ENCODE assay signal across 11 cellular contexts in the genomic region with DNA sequence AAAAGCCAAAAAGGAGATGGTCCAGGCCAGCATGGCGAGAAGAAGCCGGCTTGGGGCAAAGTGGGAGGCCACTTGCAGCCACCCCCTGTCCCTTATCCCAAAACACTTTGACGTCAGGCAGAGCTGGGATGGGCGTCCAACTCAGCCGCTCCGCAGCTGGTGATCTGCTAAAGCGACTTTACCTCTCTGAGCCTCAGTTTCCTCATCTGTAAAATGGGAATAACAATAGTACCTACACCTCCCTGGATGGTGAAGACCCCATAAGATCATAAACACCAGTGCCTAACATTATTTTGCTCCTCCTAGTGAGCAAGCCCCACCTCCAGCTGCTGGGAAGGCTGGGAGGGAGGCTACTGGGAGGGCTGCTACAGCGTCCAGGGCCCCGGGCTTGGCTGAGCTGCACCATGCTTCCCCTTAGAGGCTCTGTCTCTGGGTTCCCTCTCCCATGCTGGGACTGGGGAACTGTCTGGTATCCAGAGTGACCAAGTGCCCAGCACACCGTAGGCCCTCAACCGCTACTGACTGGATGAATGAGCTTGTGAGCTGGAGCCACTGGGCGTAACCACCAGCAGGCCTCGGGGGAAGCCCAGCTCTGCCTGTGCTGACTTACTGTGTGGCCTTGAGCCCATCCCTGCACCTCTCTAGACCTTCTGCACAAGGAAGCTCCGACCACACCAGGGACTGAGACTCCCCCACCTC. TPM values are rescaled to one million over a fixed set of nuclear protein-coding genes. Genes with fewer than 3 reads are reported as not detected.
DNase-seq lines count a peak whose midpoint lies in the region; ATAC-seq and TF ChIP-seq lines count a peak whose summit lies in the region.
"Had no signal": no experiment of that assay in that cellular context is flagged by ENCODE, and none has a peak within 500 bp of the region (broad histone marks: within the 10 kb centered on the region; RNA-seq: fewer than 3 reads in every experiment).

No MANE protein-coding gene starts in this region.

- H3K4me3 ChIP-seq in BLaER1 (no peak overlapping the region), dorsolateral prefrontal cortex (peak overlapping the region in 2 of 59 donors; percentile 12 to 20), Karpas-422 (ENCODE audit: low read length) (no peak overlapping the region), Caco-2 (ENCODE audit: low read depth, low read length) (no peak overlapping the region)
- H3K4me3 ChIP-seq: sigmoid colon had no signal

- no peak overlapping the region for H3K27ac Mint-ChIP-seq in Caco-2 (ENCODE audit: unreplicated experiment)
- peak overlapping the region in 5 of 10 donors; percentile 1 to 72 (median 34) for H3K27ac Mint-ChIP-seq in naive thymus-derived CD8-positive, alpha-beta T cell

- peak; percentile 78 for DNase-seq in M059J (ENCODE audit: low read depth)
- DNase-seq in dorsolateral prefrontal cortex: no peak
- DNase-seq in myocyte (ENCODE audit: low read depth): peak; percentile 66
- no peak for DNase-seq in Karpas-422
- no peak for DNase-seq in Caco-2
- DNase-seq in naive thymus-derived CD8-positive, alpha-beta T cell: no peak
- DNase-seq in SHP77 (lab: John Stamatoyannopoulos, UW): no peak
- DNase-seq: AML-193, NCI-H2029 treated with DMSO at 0.1 percent for 48 hours, sigmoid colon had no signal

- H3K4me3 Mint-ChIP-seq in Caco-2 (ENCODE audit: unreplicated experiment): no peak overlapping the region
- no peak overlapping the region for H3K4me3 Mint-ChIP-seq in naive thymus-derived CD8-positive, alpha-beta T cell

- H3K36me3 Mint-ChIP-seq in Caco-2 (ENCODE audit: insufficient read depth, unreplicated experiment): peaks cover 14% of the 10 kb centered on the region
- H3K36me3 Mint-ChIP-seq in naive thymus-derived CD8-positive, alpha-beta T cell: no peaks in the 10 kb centered on the region

- no peak for ATAC-seq in naive thymus-derived CD8-positive, alpha-beta T cell

- TF ChIP-seq CTCF in dorsolateral prefrontal cortex (IDR thresholded peaks at IDR 0.05 in 54 of 56, conservative IDR thresholded peaks at IDR 0.05 in 2 of 56; ENCODE audit: low read depth in 1 of 56, partially characterized antibody in 56 of 56): no peak
- TF ChIP-seq CTCF in Caco-2 (IDR thresholded peaks at IDR 0.05; ENCODE audit: insufficient read depth in 1 of 2, low read depth in 1 of 2, low read length in 1 of 2, severe bottlenecking in 1 of 2, unreplicated experiment in 1 of 2): no peak

- peak overlapping the region; percentile 85 for H3K4me2 ChIP-seq in BLaER1
- no peak overlapping the region for H3K4me2 ChIP-seq in Karpas-422 (ENCODE audit: low read depth, low read length, poor library complexity, severe bottlenecking)

- peak overlapping the region; percentile 62; the same call in 1 of the 2 replicates for H3K9ac ChIP-seq in BLaER1
- H3K9ac ChIP-seq in Karpas-422 (ENCODE audit: low read length): no peak overlapping the region

- H3K27ac ChIP-seq in BLaER1 (peak overlapping the region; percentile 69; the same call in 1 of the 2 replicates), dorsolateral prefrontal cortex (peak overlapping the region in 55 of 59 donors; percentile 1 to 99 (median 96)), Karpas-422 (ENCODE audit: low read length) (no peak overlapping the region)

- H3K27me3 ChIP-seq in BLaER1 (no peaks in the 10 kb centered on the region), dorsolateral prefrontal cortex (no peaks in the 10 kb centered on the region), Karpas-422 (ENCODE audit: low read length) (no peaks in the 10 kb centered on the region), Caco-2 (replicated peaks; ENCODE audit: control insufficient read depth, insufficient read depth, low read length) (no peaks in the 10 kb centered on the region)
- H3K27me3 ChIP-seq: sigmoid colon had no signal

- CTCF ChIA-PET in Caco-2 (lab: Charles Lee): interaction anchor here (0.8 to 1.0 kb wide), 3 partner anchors 25 to 31 kb away, joined by 3 to 4 read pairs (median 3); no protein-coding TSS in a partner anchor

- H3K4me1 Mint-ChIP-seq in Caco-2 (ENCODE audit: low read depth, unreplicated experiment): peaks cover 29% of the 10 kb centered on the region
- peaks cover 39 to 88% (median 76%) of the 10 kb centered on the region in 4 donors for H3K4me1 Mint-ChIP-seq in naive thymus-derived CD8-positive, alpha-beta T cell

- H3K9me3 Mint-ChIP-seq in Caco-2 (ENCODE audit: unreplicated experiment): no peaks in the 10 kb centered on the region
- H3K9me3 Mint-ChIP-seq in naive thymus-derived CD8-positive, alpha-beta T cell: no peaks in the 10 kb centered on the region

- H4K20me1 ChIP-seq in BLaER1 (peaks cover 89% of the 10 kb centered on the region), Karpas-422 (ENCODE audit: insufficient read depth, low read depth, low read length) (no peaks in the 10 kb centered on the region)

- intact Hi-C loops in dorsolateral prefrontal cortex (cut with DNase I) (no loop called here), Caco-2 (cut with micrococcal nuclease; ENCODE audit: unreplicated experiment) (no loop called here)

- no peaks in the 10 kb centered on the region for H3K9me2 ChIP-seq in Karpas-422 (replicated peaks; ENCODE audit: insufficient read depth, low read length)

- no peaks in the 10 kb centered on the region for H3K79me2 ChIP-seq in Karpas-422 (ENCODE audit: low read length)

- no peaks in the 10 kb centered on the region; the same call in 1 of the 2 replicates for H3K36me3 ChIP-seq in BLaER1
- H3K36me3 ChIP-seq in Karpas-422 (ENCODE audit: insufficient read depth, low read length): no peaks in the 10 kb centered on the region
- no peaks in the 10 kb centered on the region for H3K36me3 ChIP-seq in Caco-2 (ENCODE audit: control insufficient read depth, insufficient read depth, low read length)
- H3K36me3 ChIP-seq: sigmoid colon had no signal

- POLR2A ChIA-PET in Caco-2 (lab: Charles Lee): no interaction called here
- POLR2A ChIA-PET in naive thymus-derived CD8-positive, alpha-beta T cell (lab: Charles Lee): interaction anchor here (1.6 to 25.7 kb wide), 3 partner anchors 9 to 12 kb away, joined by 8 to 430 read pairs (median 11); no protein-coding TSS in a partner anchor

- H3K27me3 Mint-ChIP-seq in Caco-2 (ENCODE audit: insufficient read depth, unreplicated experiment): no peaks in the 10 kb centered on the region
- no peaks in the 10 kb centered on the region for H3K27me3 Mint-ChIP-seq in naive thymus-derived CD8-positive, alpha-beta T cell

- H3K9me3 ChIP-seq in BLaER1 (no peaks in the 10 kb centered on the region), Karpas-422 (ENCODE audit: low read length) (no peaks in the 10 kb centered on the region), Caco-2 (no peaks in the 10 kb centered on the region)
- H3K9me3 ChIP-seq: sigmoid colon had no signal

- peaks cover 55% of the 10 kb centered on the region for H3K4me1 ChIP-seq in BLaER1
- H3K4me1 ChIP-seq in Karpas-422 (ENCODE audit: low read length): no peaks in the 10 kb centered on the region
- peaks cover 39% of the 10 kb centered on the region for H3K4me1 ChIP-seq in Caco-2

- H2AFZ ChIP-seq in Karpas-422 (ENCODE audit: low read length): no peak overlapping the region

- BruUV-seq in Caco-2 (replicated peaks; lab: Mats Ljungman, UMichigan): no TSS peak

RNA-seq across cellular contexts. Expression of a gene that starts 18.3 kb away (rescaled TPM):
- 6.7 and 13.2 TPM in 2 replicates for total RNA-seq in M059J (2014; rRNA removed; shearing (Covaris generic))
- 10 to 100 TPM; 15.3 to 36.0 (median 21.7) TPM for total RNA-seq in dorsolateral prefrontal cortex
- total RNA-seq in myocyte: 12.4 and 16.2 TPM in 2 replicates
- 41.3 TPM for polyA plus RNA-seq in myocyte (2012)
- not detected in 2 replicates for total RNA-seq in Karpas-422 (2014; rRNA removed; shearing (Covaris generic); ENCODE audit: low replicate concordance)
- 18.7 and 23.7 TPM in 2 replicates for total RNA-seq in Caco-2 (2022)
- total RNA-seq in naive thymus-derived CD8-positive, alpha-beta T cell: 10 to 100 TPM; 29.0 to 30.7 TPM
- 1 to 10 TPM; 1.6 to 4.4 (median 4.4) TPM for polyA plus RNA-seq in naive thymus-derived CD8-positive, alpha-beta T cell

RNA-seq across cellular contexts. Expression of a gene that starts 35.8 kb away (rescaled TPM):
- 5.8 and 14.8 TPM in 2 replicates for total RNA-seq in M059J (2014; rRNA removed; shearing (Covaris generic))
- 100 to 1,000 TPM in 1 of 120 experiments, 10 to 100 TPM in 119; 16.8 to 112 (median 40.4) TPM for total RNA-seq in dorsolateral prefrontal cortex
- total RNA-seq in myocyte: 25.9 and 37.0 TPM in 2 replicates
- 17.1 TPM for polyA plus RNA-seq in myocyte (2012)
- 0.58 TPM in 1 of 2 replicates, not detected in the other for total RNA-seq in Karpas-422 (2014; rRNA removed; shearing (Covaris generic); ENCODE audit: low replicate concordance)
- total RNA-seq in Caco-2 (2022): 15.3 and 18.0 TPM in 2 replicates
- 1 to 10 TPM; 1.6 to 2.5 TPM for total RNA-seq in naive thymus-derived CD8-positive, alpha-beta T cell
- 1 to 10 TPM in 1 of 3 donors, under 1 TPM in 2; 0.31 to 2.0 (median 0.39) TPM for polyA plus RNA-seq in naive thymus-derived CD8-positive, alpha-beta T cell

Comparison
In these comparisons a context has a peak if more than half of its experiments do, and no peak if none do; other contexts are left out.
1. DNase-seq: peak in M059J (single experiment) and myocyte (single experiment); none in dorsolateral prefrontal cortex (0 of 10), Karpas-422 (single experiment), Caco-2 (0 of 2), naive thymus-derived CD8-positive, alpha-beta T cell (0 of 10) and SHP77 (0 of 2).